ENCODE assay signal across 8 cellular contexts in the genomic region with DNA sequence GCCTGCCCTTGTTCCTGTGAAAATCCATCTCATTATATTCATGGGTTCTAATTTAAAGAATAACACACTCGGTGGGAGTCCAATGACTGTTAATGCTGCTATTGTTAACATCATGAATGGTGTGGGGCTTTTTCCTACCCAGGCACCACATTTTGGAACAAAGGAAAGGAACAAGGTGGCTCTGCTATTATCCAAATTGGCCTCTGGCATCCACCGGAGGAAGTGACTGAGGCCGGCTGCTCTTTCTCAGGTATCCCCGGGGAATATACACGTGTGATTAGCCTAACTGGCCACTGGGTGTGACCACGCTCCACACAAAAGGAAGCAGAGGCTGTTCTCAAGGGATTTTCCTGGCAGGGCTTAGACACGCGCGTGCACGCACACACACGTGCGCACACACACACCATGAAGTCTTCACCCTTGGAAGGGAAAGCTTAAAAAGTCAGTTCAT.
A peak's percentile ranks its signal among the peaks of the same experiment; 100 is the strongest.
DNase-seq lines count a peak whose midpoint lies in the region; ATAC-seq and TF ChIP-seq lines count a peak whose summit lies in the region.

No MANE protein-coding gene starts in this region.

- H3K4me3 ChIP-seq in A673 (ENCODE audit: low read depth, low read length, poor library complexity, severe bottlenecking), result no peak overlapping the region

- CTCF ChIA-PET in A673 (lab: Charles Lee), result no interaction called here

- H3K9me3 ChIP-seq in A673 (ENCODE audit: low read depth, low read length, poor library complexity, severe bottlenecking), result no peaks in the 10 kb centered on the region

- TF ChIP-seq CTCF in A673 (conservative IDR thresholded peaks at IDR 0.05; ENCODE audit: low read depth, low read length), result 0 out of 2 replicates have a peak, but pooled peaks have one; percentile 30

- intact Hi-C loops in A673 (cut with micrococcal nuclease; ENCODE audit: unreplicated experiment), result no loop called here

- POLR2A ChIA-PET in A673 (lab: Charles Lee; ENCODE audit: low non-redundant PET), result no interaction called here

- DNase-seq in A673 (ENCODE audit: low spot score) (peak; percentile 52), NCI-H1417 (lab: John Stamatoyannopoulos, UW) (peak; percentile 57 to 96 (median 78)), astrocyte of the hippocampus (ENCODE audit: low read depth, low spot score) (peak; percentile 62), left lobe of liver (ENCODE audit: low spot score) (no peak), OCI-M2 (lab: John Stamatoyannopoulos, UW; ENCODE audit: unreplicated experiment) (no peak), medulla oblongata (ENCODE audit: extremely low spot score) (no peak)

- H3K4me1 ChIP-seq in A673 (ENCODE audit: insufficient read depth, low read length, poor library complexity, severe bottlenecking), result no peaks in the 10 kb centered on the region

- H3K27me3 ChIP-seq in A673 (replicated peaks; ENCODE audit: insufficient read depth, low read depth, low read length, poor library complexity), result no peaks in the 10 kb centered on the region

- no peak overlapping the region for H3K27ac ChIP-seq in A673 (ENCODE audit: low read depth, low read length, poor library complexity, severe bottlenecking)

- H3K36me3 ChIP-seq in A673 (ENCODE audit: insufficient read depth, low read length, poor library complexity, severe bottlenecking), result no peaks in the 10 kb centered on the region

- ATAC-seq in left lobe of liver, result peak; percentile 53
- ATAC-seq in HG03442 (IDR thresholded peaks at IDR 0.05; ENCODE audit: unreplicated experiment), result no peak
- no peak for ATAC-seq in HG02840 (IDR thresholded peaks at IDR 0.05; ENCODE audit: low FRiP score, unreplicated experiment)

- no TSS peak for BruUV-seq in A673 (replicated peaks; lab: Mats Ljungman, UMichigan)

Comparison
In these comparisons a context has a peak if more than half of its experiments do, and no peak if none do; other contexts are left out.
1. DNase-seq: peak in A673 (single experiment), NCI-H1417 (3 of 3) and astrocyte of the hippocampus (single experiment); none in left lobe of liver (single experiment), OCI-M2 (single experiment) and medulla oblongata (single experiment).